In the genomic region with DNA sequence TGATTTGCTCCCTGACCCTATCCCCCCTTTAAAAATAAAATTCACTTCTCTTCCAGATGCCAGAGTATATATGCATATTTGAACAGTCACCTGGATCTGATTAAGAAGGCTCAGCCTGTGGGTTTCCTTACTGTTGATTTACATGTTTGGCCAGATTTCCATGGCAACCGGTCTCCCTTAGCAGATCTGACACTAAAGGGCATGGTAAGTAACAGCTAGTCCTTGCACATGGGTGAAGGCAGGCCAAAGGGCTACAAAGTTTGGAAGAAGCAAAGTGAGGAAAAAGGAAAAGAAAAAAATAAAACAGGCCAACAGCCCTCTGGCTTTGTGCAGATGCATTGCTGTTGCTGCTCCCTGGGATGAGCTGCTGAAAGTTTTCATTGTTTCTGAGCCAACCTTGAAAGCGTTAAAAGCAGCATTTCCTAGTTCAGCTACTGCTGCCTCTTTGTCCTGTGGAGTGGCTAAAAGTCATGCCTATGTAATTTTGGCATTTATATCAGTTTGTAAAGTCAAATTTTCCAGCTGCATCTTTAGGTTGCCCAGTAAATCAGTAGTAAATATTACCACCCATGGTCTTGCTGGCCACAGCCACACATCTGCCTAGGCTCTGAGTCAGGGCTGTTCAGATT, we compare ENCODE assay signal across 10 cellular contexts.
DNase-seq lines count a peak whose midpoint lies in the region; ATAC-seq, FAIRE-seq and TF ChIP-seq lines count a peak whose summit lies in the region.
"Had no signal": no experiment of that assay in that cellular context is flagged by ENCODE, and none has a peak within 500 bp of the region (broad histone marks: within the 10 kb centered on the region; RNA-seq: fewer than 3 reads in every experiment).

No MANE protein-coding gene starts in this region.

- H3K79me2 ChIP-seq in astrocyte (ENCODE audit: insufficient read depth, low read length), result no peaks in the 10 kb centered on the region

- TF ChIP-seq CTCF in astrocyte (IDR thresholded peaks at IDR 0.05; ENCODE audit: insufficient read depth, low read depth, low read length) (no peak), retinal pigment epithelial cell (conservative IDR thresholded peaks at IDR 0.05; ENCODE audit: low read depth, low read length) (peak; percentile 3)

- peak; percentile 9 for FAIRE-seq in astrocyte (lab: Jason Lieb, UNC)
- FAIRE-seq: GM12878 had no signal

- intact Hi-C loops in left cardiac atrium (cut with DNase I), result no loop called here

- no peak overlapping the region for H3K4me2 ChIP-seq in astrocyte (ENCODE audit: low read length)

- H4K20me1 ChIP-seq in astrocyte (ENCODE audit: insufficient read depth, low read length), result no peaks in the 10 kb centered on the region

- H3K36me3 Mint-ChIP-seq in astrocyte (ENCODE audit: low read depth, unreplicated experiment), result no peaks in the 10 kb centered on the region
- H3K36me3 Mint-ChIP-seq in activated naive CD8-positive, alpha-beta T cell treated with anti-CD3 and anti-CD28 coated beads for 36 hours, result no peaks in the 10 kb centered on the region

- no peaks in the 10 kb centered on the region for H3K9me3 ChIP-seq in astrocyte (ENCODE audit: insufficient read depth, low read depth, low read length)

- H3K27me3 Mint-ChIP-seq in astrocyte (ENCODE audit: low read depth, unreplicated experiment), result no peaks in the 10 kb centered on the region
- no peaks in the 10 kb centered on the region for H3K27me3 Mint-ChIP-seq in activated naive CD8-positive, alpha-beta T cell treated with anti-CD3 and anti-CD28 coated beads for 36 hours

- H2AFZ ChIP-seq in astrocyte (ENCODE audit: low read depth, low read length), result no peak overlapping the region

- no peaks in the 10 kb centered on the region for H3K4me1 ChIP-seq in astrocyte (ENCODE audit: insufficient read depth, low read length)

- no peak overlapping the region for H3K27ac Mint-ChIP-seq in astrocyte (ENCODE audit: unreplicated experiment)
- H3K27ac Mint-ChIP-seq in activated naive CD8-positive, alpha-beta T cell treated with anti-CD3 and anti-CD28 coated beads for 36 hours, result no peak overlapping the region

- peak; percentile 61 for DNase-seq in HCEC 1CT
- DNase-seq in astrocyte (ENCODE audit: low read depth), result peak; percentile 77
- no peak for DNase-seq in left cardiac atrium
- DNase-seq in retinal pigment epithelial cell (ENCODE audit: low read depth), result peak; percentile 94
- no peak for DNase-seq in T-helper 9 cell
- DNase-seq in activated CD8-positive, alpha-beta memory T cell treated with anti-CD3 and anti-CD28 coated beads, Interleukin-2, amount 50 U/mL, for 48 hours, result no peak
- DNase-seq in activated naive CD8-positive, alpha-beta T cell treated with anti-CD3 and anti-CD28 coated beads for 36 hours, result no peak
- DNase-seq: stimulated activated CD4-positive, alpha-beta T cell treated with anti-CD3 and anti-CD28 coated beads, Interleukin-12 subunit alpha, Interleukin-12 subunit beta, amount 100 ng/mL, for 4 hours had no signal

- peaks cover 4% of the 10 kb centered on the region for H3K9me3 Mint-ChIP-seq in astrocyte (ENCODE audit: unreplicated experiment)
- no peaks in the 10 kb centered on the region for H3K9me3 Mint-ChIP-seq in activated naive CD8-positive, alpha-beta T cell treated with anti-CD3 and anti-CD28 coated beads for 36 hours

- no peak overlapping the region for H3K27ac ChIP-seq in astrocyte (ENCODE audit: low read depth, low read length)
- H3K27ac ChIP-seq: VCaP had no signal

- peak; percentile 65 to 89 for ATAC-seq in left cardiac atrium
- ATAC-seq: GM12878 had no signal

- H3K36me3 ChIP-seq in astrocyte (ENCODE audit: insufficient read depth, low read length), result no peaks in the 10 kb centered on the region

- no peak overlapping the region for H3K9ac ChIP-seq in astrocyte (ENCODE audit: low read length)

- H3K4me3 Mint-ChIP-seq in astrocyte (ENCODE audit: unreplicated experiment), result no peak overlapping the region
- no peak overlapping the region for H3K4me3 Mint-ChIP-seq in activated naive CD8-positive, alpha-beta T cell treated with anti-CD3 and anti-CD28 coated beads for 36 hours

- H3K27me3 ChIP-seq in astrocyte (ENCODE audit: insufficient read depth, low read length), result no peaks in the 10 kb centered on the region

- H3K4me3 ChIP-seq in astrocyte (ENCODE audit: insufficient read depth, low read depth, low read length) (no peak overlapping the region), retinal pigment epithelial cell (ENCODE audit: low read length) (no peak overlapping the region)
- H3K4me3 ChIP-seq: GM12878 had no signal

- peaks cover 10% of the 10 kb centered on the region for H3K4me1 Mint-ChIP-seq in astrocyte (ENCODE audit: low read depth, unreplicated experiment)
- H3K4me1 Mint-ChIP-seq in activated naive CD8-positive, alpha-beta T cell treated with anti-CD3 and anti-CD28 coated beads for 36 hours, result no peaks in the 10 kb centered on the region

Comparison
In these comparisons a context has a peak if more than half of its experiments do, and no peak if none do; other contexts are left out.
1. DNase-seq: peak in HCEC 1CT (single experiment), astrocyte (single experiment) and retinal pigment epithelial cell (single experiment); none in left cardiac atrium (single experiment), T-helper 9 cell (single experiment), activated CD8-positive, alpha-beta memory T cell treated with anti-CD3 and anti-CD28 coated beads, Interleukin-2, amount 50 U/mL, for 48 hours (single experiment) and activated naive CD8-positive, alpha-beta T cell treated with anti-CD3 and anti-CD28 coated beads for 36 hours (single experiment).